ENCODE assay signal across 8 cellular contexts in genomic region chr10:122374859-122375721, GRCh38. TPM values are rescaled to one million over a fixed set of nuclear protein-coding genes. Genes with fewer than 3 reads are reported as not detected.
DNase-seq lines count a peak whose midpoint lies in the region; ATAC-seq and TF ChIP-seq lines count a peak whose summit lies in the region.

No MANE protein-coding gene starts in this region.

- H3K27ac ChIP-seq in SK-N-MC = no peak overlapping the region
- H3K27ac ChIP-seq in transverse colon = peak overlapping the region; percentile 97 to 100 (median 98)

- peaks cover 7% of the 10 kb centered on the region for H3K36me3 Mint-ChIP-seq in activated naive CD8-positive, alpha-beta T cell treated with anti-CD3 and anti-CD28 coated beads, Interleukin-2, amount 50 U/mL, for 24 hours (ENCODE audit: low read depth)

- TF ChIP-seq POLR2A in transverse colon (IDR thresholded peaks at IDR 0.05) = peak; percentile 46

- DNase-seq in CMK (ENCODE audit: low read depth) (peak; percentile 1), SK-N-MC (ENCODE audit: low read depth, low spot score) (no peak), cardiac septum (ENCODE audit: low spot score) (peak; percentile 80), pons (ENCODE audit: low spot score) (peak; percentile 20), transverse colon (peak; percentile 71)
- DNase-seq in activated naive CD8-positive, alpha-beta T cell treated with anti-CD3 and anti-CD28 coated beads, Interleukin-2, amount 50 U/mL, for 24 hours = peak; percentile 77

- H3K4me1 Mint-ChIP-seq in activated naive CD8-positive, alpha-beta T cell treated with anti-CD3 and anti-CD28 coated beads, Interleukin-2, amount 50 U/mL, for 24 hours = peaks cover 49% of the 10 kb centered on the region

- H3K9me3 Mint-ChIP-seq in activated naive CD8-positive, alpha-beta T cell treated with anti-CD3 and anti-CD28 coated beads, Interleukin-2, amount 50 U/mL, for 24 hours = peaks cover under 1% of the 10 kb centered on the region

- in situ Hi-C loops in transverse colon (cut with MboI; ENCODE audit: low pct_ligation_motif_present in 1 of 4, low pct_unique_long_range_greater_than_20kb in 1 of 4, low sequenced_read_pairs in 3 of 4) = no loop called here

- H3K27me3 Mint-ChIP-seq in activated naive CD8-positive, alpha-beta T cell treated with anti-CD3 and anti-CD28 coated beads, Interleukin-2, amount 50 U/mL, for 24 hours = peaks cover 19% of the 10 kb centered on the region

- H3K27me3 ChIP-seq in transverse colon = no peaks in the 10 kb centered on the region

- no peaks in the 10 kb centered on the region for H3K36me3 ChIP-seq in SK-N-MC (ENCODE audit: insufficient read depth, low read length)
- no peaks in the 10 kb centered on the region for H3K36me3 ChIP-seq in transverse colon

- WGBS in transverse colon (ENCODE audit: low coverage in 1 of 2), 2 donors = 0 to 3% methylated on average over 6 to 36 of the region's 93 CpGs

- TF ChIP-seq CTCF in transverse colon (IDR thresholded peaks at IDR 0.05) = no peak

- H3K9me3 ChIP-seq in SK-N-MC (ENCODE audit: low read depth, low read length) = no peaks in the 10 kb centered on the region
- H3K9me3 ChIP-seq in transverse colon = no peaks in the 10 kb centered on the region

- ATAC-seq in GM19452 (IDR thresholded peaks at IDR 0.05; ENCODE audit: unreplicated experiment) (peak; percentile 46), HG03521 (IDR thresholded peaks at IDR 0.05; ENCODE audit: unreplicated experiment) (peak; percentile 31)
- ATAC-seq in activated naive CD8-positive, alpha-beta T cell treated with anti-CD3 and anti-CD28 coated beads, Interleukin-2, amount 50 U/mL, for 24 hours = peak; percentile 58

- intact Hi-C loops in cardiac septum (cut with DNase I) = no loop called here
- intact Hi-C loops in transverse colon (cut with DNase I; ENCODE audit: low total_unique reads) = no loop called here

- TF ChIP-seq EP300 in transverse colon (IDR thresholded peaks at IDR 0.05; ENCODE audit: low read depth) = no peak

- peak overlapping the region; percentile 96 for H3K27ac Mint-ChIP-seq in activated naive CD8-positive, alpha-beta T cell treated with anti-CD3 and anti-CD28 coated beads, Interleukin-2, amount 50 U/mL, for 24 hours

- H3K4me1 ChIP-seq in transverse colon = peaks cover 14 to 27% (median 21%) of the 10 kb centered on the region in 4 donors

- peak overlapping the region; percentile 53 for H3K9ac ChIP-seq in SK-N-MC (ENCODE audit: insufficient read length)

- H3K4me3 ChIP-seq in SK-N-MC (peak overlapping the region; percentile 78), transverse colon (peak overlapping the region; percentile 68 to 97 (median 74))

- peak overlapping the region; percentile 90 for H3K4me3 Mint-ChIP-seq in activated naive CD8-positive, alpha-beta T cell treated with anti-CD3 and anti-CD28 coated beads, Interleukin-2, amount 50 U/mL, for 24 hours

RNA-seq across cellular contexts. Expression of gene PLEKHA1, which starts 0.6 kb away (rescaled TPM):
- total RNA-seq in cardiac septum = 46.2 TPM
- 10 to 100 TPM; 10.7 to 40.3 (median 28.9) TPM for total RNA-seq in transverse colon
